ENCODE assay signal across 21 cellular contexts in the genomic region with DNA sequence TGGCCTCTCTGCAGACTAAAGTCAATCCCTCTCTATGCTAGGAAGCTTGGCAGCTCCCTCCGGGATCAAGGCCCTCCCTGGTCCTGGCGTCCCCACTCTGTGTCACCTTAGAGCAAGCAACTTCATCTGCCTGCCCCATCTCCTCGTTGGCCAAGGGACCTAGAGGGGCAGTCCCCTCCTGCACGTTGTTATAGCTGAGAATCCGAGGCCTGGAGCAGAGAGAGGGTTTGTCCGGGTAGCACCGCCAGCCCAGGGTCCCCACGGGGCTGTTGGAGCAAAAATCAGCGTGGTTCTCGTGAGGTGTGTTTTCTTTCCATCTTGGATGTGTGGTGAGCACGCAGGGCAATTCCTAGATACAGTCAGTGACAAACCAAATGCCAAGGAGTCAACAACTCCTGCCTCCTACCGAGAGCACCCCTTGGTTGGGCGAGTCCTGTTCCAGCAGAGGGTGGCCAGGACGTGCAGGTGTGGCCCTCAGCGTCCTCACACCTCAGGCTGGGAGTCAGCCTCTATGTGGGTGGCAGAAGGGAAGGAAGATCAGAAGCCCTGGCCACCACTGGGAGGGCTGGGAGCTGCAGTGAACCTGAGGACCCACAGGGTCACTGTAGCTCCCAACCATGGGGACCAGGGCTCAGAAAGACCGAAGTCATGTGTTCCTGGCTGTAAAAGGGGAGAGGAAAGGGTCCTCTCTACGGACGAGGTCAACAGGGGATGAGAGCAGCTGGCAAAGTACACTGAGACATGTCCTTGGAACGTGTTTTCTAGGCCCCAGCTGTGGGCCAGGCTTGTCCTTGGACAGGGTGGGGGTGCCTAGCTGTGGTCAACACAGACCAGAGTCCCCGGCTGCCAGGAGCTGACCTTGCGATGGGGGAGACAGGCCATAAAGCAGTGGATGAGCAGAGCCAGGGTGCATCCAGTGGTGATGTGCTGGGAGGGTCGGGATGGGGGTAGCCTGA.
A peak's percentile ranks its signal among the peaks of the same experiment; 100 is the strongest.
DNase-seq lines count a peak whose midpoint lies in the region; ATAC-seq and TF ChIP-seq lines count a peak whose summit lies in the region.
"Had no signal": no experiment of that assay in that cellular context is flagged by ENCODE, and none has a peak within 500 bp of the region (broad histone marks: within the 10 kb centered on the region; RNA-seq: fewer than 3 reads in every experiment).

No MANE protein-coding gene starts in this region.

- H3K9ac ChIP-seq in BLaER1 (no peak overlapping the region), rectal smooth muscle tissue (ENCODE audit: low read length) (no peak overlapping the region)
- H3K9ac ChIP-seq: SK-N-SH had no signal

- H3K36me3 ChIP-seq in BLaER1 (no peaks in the 10 kb centered on the region), rectal smooth muscle tissue (ENCODE audit: control insufficient read depth, insufficient read depth, low read length) (no peaks in the 10 kb centered on the region)

- H3K36me3 Mint-ChIP-seq in WTC11, result peaks cover 6% of the 10 kb centered on the region; the same call in 1 of the 2 replicates
- H3K36me3 Mint-ChIP-seq in mesothelial cell of epicardium, result no peaks in the 10 kb centered on the region
- no peaks in the 10 kb centered on the region for H3K36me3 Mint-ChIP-seq in activated T-helper 1 cell treated with anti-CD3 and anti-CD28 coated beads, Interleukin-12 subunit alpha, Interleukin-12 subunit beta, Interleukin-2, Interleukin-4 antibody, amounts not matched to agents 30 ng/mL and 10 ng/mL and 1 ng/mL, durations not matched to agents 14 hours and 24 hours and 36 hours (ENCODE audit: low read depth)
- H3K36me3 Mint-ChIP-seq: activated naive CD8-positive, alpha-beta T cell treated with anti-CD3 and anti-CD28 coated beads, Interleukin-2, amount 10 ng/mL, durations not matched to agents 7 days and 5 days had no signal

- no peak for ATAC-seq in WTC11
- ATAC-seq: Panc1 had no signal

- H3K27me3 ChIP-seq in BLaER1, result no peaks in the 10 kb centered on the region
- no peaks in the 10 kb centered on the region for H3K27me3 ChIP-seq in rectal smooth muscle tissue (ENCODE audit: control insufficient read depth, insufficient read depth, low read length)

- DNase-seq in WTC11 (ENCODE audit: low spot score), result no peak
- no peak for DNase-seq in mesothelial cell of epicardium (ENCODE audit: low spot score in 2 of 2, unreplicated experiment in 2 of 2)
- DNase-seq in NCI-H1436 treated with DMSO at 0.1 percent for 48 hours (lab: John Stamatoyannopoulos, UW), result no peak
- no peak for DNase-seq in activated effector memory CD4-positive, alpha-beta T cell treated with Interleukin-2 at 50 U/mL for 16 hours
- no peak for DNase-seq in AML-193 (lab: John Stamatoyannopoulos, UW)
- no peak for DNase-seq in activated T-helper 1 cell treated with anti-CD3 and anti-CD28 coated beads, Interleukin-12 subunit alpha, Interleukin-12 subunit beta, Interleukin-2, Interleukin-4 antibody, amounts not matched to agents 30 ng/mL and 10 ng/mL and 1 ng/mL, durations not matched to agents 14 hours and 24 hours and 36 hours (ENCODE audit: low spot score)
- DNase-seq: ACHN; activated naive CD8-positive, alpha-beta T cell treated with anti-CD3 and anti-CD28 coated beads, Interleukin-2, amount 10 ng/mL, durations not matched to agents 7 days and 5 days; CD4-positive, alpha-beta T cell; GOT3; midbrain; NCI-H1436; occipital lobe; SK-N-SH; small intestine; stimulated activated CD4-positive, alpha-beta T cell treated with anti-CD3 and anti-CD28 coated beads, Interleukin-4, amount 100 ng/mL, for 24 hours; T-helper 9 cell had no signal

- TF ChIP-seq CTCF in WTC11 (IDR thresholded peaks at IDR 0.05) (no peak), mesothelial cell of epicardium (IDR thresholded peaks at IDR 0.05; ENCODE audit: unreplicated experiment) (no peak)

- H3K4me3 ChIP-seq in BLaER1 (no peak overlapping the region), rectal smooth muscle tissue (ENCODE audit: low read length) (no peak overlapping the region)

- H3K27me3 Mint-ChIP-seq in WTC11 (ENCODE audit: low read depth) (no peaks in the 10 kb centered on the region), mesothelial cell of epicardium (ENCODE audit: low read depth) (no peaks in the 10 kb centered on the region)
- H3K27me3 Mint-ChIP-seq in activated T-helper 1 cell treated with anti-CD3 and anti-CD28 coated beads, Interleukin-12 subunit alpha, Interleukin-12 subunit beta, Interleukin-2, Interleukin-4 antibody, amounts not matched to agents 30 ng/mL and 10 ng/mL and 1 ng/mL, durations not matched to agents 14 hours and 24 hours and 36 hours (ENCODE audit: insufficient read depth), result peaks cover 4% of the 10 kb centered on the region

- H3K4me1 Mint-ChIP-seq in WTC11 (peaks cover 23% of the 10 kb centered on the region), mesothelial cell of epicardium (peaks cover 70% of the 10 kb centered on the region)
- no peaks in the 10 kb centered on the region for H3K4me1 Mint-ChIP-seq in activated T-helper 1 cell treated with anti-CD3 and anti-CD28 coated beads, Interleukin-12 subunit alpha, Interleukin-12 subunit beta, Interleukin-2, Interleukin-4 antibody, amounts not matched to agents 30 ng/mL and 10 ng/mL and 1 ng/mL, durations not matched to agents 14 hours and 24 hours and 36 hours (ENCODE audit: low read depth)
- H3K4me1 Mint-ChIP-seq: activated naive CD8-positive, alpha-beta T cell treated with anti-CD3 and anti-CD28 coated beads, Interleukin-2, amount 10 ng/mL, durations not matched to agents 7 days and 5 days had no signal

- H3K27ac ChIP-seq in BLaER1 (no peak overlapping the region), rectal smooth muscle tissue (ENCODE audit: low read depth, low read length) (peak overlapping the region; percentile 76)

- H3K9me3 ChIP-seq in BLaER1, result no peaks in the 10 kb centered on the region
- H3K9me3 ChIP-seq: SK-N-SH had no signal

- CTCF ChIA-PET in WTC11 (lab: Charles Lee), result interaction anchor here (1.5 to 2.6 kb wide), 2 partner anchors 10 to 47 kb away, joined by 4 to 7 read pairs; no protein-coding TSS in a partner anchor

- H3K4me1 ChIP-seq in BLaER1, result peaks cover 62% of the 10 kb centered on the region
- peaks cover 58% of the 10 kb centered on the region for H3K4me1 ChIP-seq in rectal smooth muscle tissue (ENCODE audit: control insufficient read depth, insufficient read depth, low read length)

- H3K4me3 Mint-ChIP-seq in WTC11 (no peak overlapping the region), mesothelial cell of epicardium (no peak overlapping the region)
- H3K4me3 Mint-ChIP-seq in activated T-helper 1 cell treated with anti-CD3 and anti-CD28 coated beads, Interleukin-12 subunit alpha, Interleukin-12 subunit beta, Interleukin-2, Interleukin-4 antibody, amounts not matched to agents 30 ng/mL and 10 ng/mL and 1 ng/mL, durations not matched to agents 14 hours and 24 hours and 36 hours, result no peak overlapping the region
- H3K4me3 Mint-ChIP-seq: activated naive CD8-positive, alpha-beta T cell treated with anti-CD3 and anti-CD28 coated beads, Interleukin-2, amount 10 ng/mL, durations not matched to agents 7 days and 5 days; CD4-positive, alpha-beta T cell; dendritic cell treated with granulocyte-macrophage colony-stimulating factor and Interleukin-4, amounts not matched to agents 40 ng/mL and 50 ng/mL, for 4 days had no signal

- POLR2A ChIA-PET in WTC11 (lab: Charles Lee), result no interaction called here

- no peaks in the 10 kb centered on the region for H4K20me1 ChIP-seq in BLaER1

- peak overlapping the region; percentile 72; the same call in 1 of the 2 replicates for H3K4me2 ChIP-seq in BLaER1
- H3K4me2 ChIP-seq: SK-N-SH had no signal

- intact Hi-C loops in activated T-helper 1 cell treated with anti-CD3 and anti-CD28 coated beads, Interleukin-12 subunit alpha, Interleukin-12 subunit beta, Interleukin-2, Interleukin-4 antibody, amounts not matched to agents 30 ng/mL and 10 ng/mL and 1 ng/mL, durations not matched to agents 14 hours and 24 hours and 36 hours (cut with micrococcal nuclease), result no loop called here

- H3K9me3 Mint-ChIP-seq in WTC11 (0 out of 2 replicates have a peak, but pooled peaks cover 3% of the 10 kb centered on the region), mesothelial cell of epicardium (no peaks in the 10 kb centered on the region)
- no peaks in the 10 kb centered on the region for H3K9me3 Mint-ChIP-seq in activated T-helper 1 cell treated with anti-CD3 and anti-CD28 coated beads, Interleukin-12 subunit alpha, Interleukin-12 subunit beta, Interleukin-2, Interleukin-4 antibody, amounts not matched to agents 30 ng/mL and 10 ng/mL and 1 ng/mL, durations not matched to agents 14 hours and 24 hours and 36 hours
- H3K9me3 Mint-ChIP-seq: activated naive CD8-positive, alpha-beta T cell treated with anti-CD3 and anti-CD28 coated beads, Interleukin-2, amount 10 ng/mL, durations not matched to agents 7 days and 5 days; CD4-positive, alpha-beta T cell; dendritic cell treated with granulocyte-macrophage colony-stimulating factor and Interleukin-4, amounts not matched to agents 40 ng/mL and 50 ng/mL, for 4 days had no signal

- H3K27ac Mint-ChIP-seq in WTC11 (peak overlapping the region; percentile 59; the same call in 1 of the 2 replicates), mesothelial cell of epicardium (peak overlapping the region; percentile 92)
- H3K27ac Mint-ChIP-seq in activated T-helper 1 cell treated with anti-CD3 and anti-CD28 coated beads, Interleukin-12 subunit alpha, Interleukin-12 subunit beta, Interleukin-2, Interleukin-4 antibody, amounts not matched to agents 30 ng/mL and 10 ng/mL and 1 ng/mL, durations not matched to agents 14 hours and 24 hours and 36 hours, result no peak overlapping the region
- H3K27ac Mint-ChIP-seq: activated naive CD8-positive, alpha-beta T cell treated with anti-CD3 and anti-CD28 coated beads, Interleukin-2, amount 10 ng/mL, durations not matched to agents 7 days and 5 days; CD4-positive, alpha-beta T cell; dendritic cell treated with granulocyte-macrophage colony-stimulating factor and Interleukin-4, amounts not matched to agents 40 ng/mL and 50 ng/mL, for 4 days had no signal

TF ChIP-seq in WTC11, 78 proteins besides CTCF, POLR2A, EP300 and RAD21:
- TF ChIP-seq GABPB1 (CRISPR knock-in tag; IDR thresholded peaks at IDR 0.05), result peak; percentile 55
- no peak for TF ChIP-seq RELA (CRISPR knock-in tag; IDR thresholded peaks at IDR 0.05; ENCODE audit: borderline replicate concordance)
- TF ChIP-seq NFYB (CRISPR knock-in tag; conservative IDR thresholded peaks at IDR 0.05; ENCODE audit: low read depth), result no peak
- no peak for TF ChIP-seq SP1 (CRISPR knock-in tag; conservative IDR thresholded peaks at IDR 0.05)
- TF ChIP-seq TEAD1 (CRISPR knock-in tag; IDR thresholded peaks at IDR 0.05), result no peak
